ENCODE assay signal across 8 cellular contexts in the genomic region with DNA sequence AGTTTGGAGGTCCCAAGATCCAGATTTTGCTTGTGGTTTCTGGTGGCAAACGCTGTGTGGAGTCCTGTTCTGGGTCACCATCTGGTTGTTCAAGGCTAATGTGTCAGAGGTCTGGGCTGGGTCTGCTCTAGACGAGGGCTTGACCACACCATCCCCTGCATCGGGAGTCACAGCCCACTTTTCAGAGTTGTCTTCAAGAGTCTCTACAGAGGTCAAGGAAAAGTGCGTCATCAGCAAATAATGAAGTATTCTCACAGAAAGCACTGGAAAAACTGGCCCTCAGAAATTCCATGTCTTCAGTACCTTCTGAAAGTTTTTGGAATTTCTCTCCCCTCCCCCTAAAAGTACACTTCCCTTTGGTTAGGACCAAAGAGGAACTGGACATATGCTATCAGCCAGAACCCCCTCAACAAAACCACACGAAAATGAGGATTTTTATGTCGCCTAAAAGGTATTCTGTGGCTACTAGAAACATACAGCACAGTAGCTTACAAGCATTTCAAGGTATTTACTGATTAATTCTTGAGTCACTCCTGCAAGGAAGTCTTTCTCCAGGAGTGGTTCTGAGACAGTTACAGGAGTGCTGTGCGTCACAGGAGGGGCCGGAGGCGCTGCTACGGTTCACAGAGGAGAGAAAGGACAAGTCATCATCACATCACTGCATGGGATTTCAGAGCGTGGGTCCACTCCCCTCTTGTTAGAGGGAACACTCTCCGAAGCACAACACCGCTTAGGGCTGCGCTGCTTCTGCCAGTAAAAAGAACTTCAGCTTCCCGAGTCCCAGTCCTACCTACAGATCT. TPM values are rescaled to one million over a fixed set of nuclear protein-coding genes. Genes with fewer than 3 reads are reported as not detected.
A peak's percentile ranks its signal among the peaks of the same experiment; 100 is the strongest.
DNase-seq lines count a peak whose midpoint lies in the region; ATAC-seq and TF ChIP-seq lines count a peak whose summit lies in the region.

No MANE protein-coding gene starts in this region.

- no peak overlapping the region for H3K4me3 Mint-ChIP-seq in mesothelial cell of epicardium

- peaks cover 93% of the 10 kb centered on the region for H3K4me1 ChIP-seq in BLaER1

- no peak for TF ChIP-seq CTCF in mesothelial cell of epicardium (IDR thresholded peaks at IDR 0.05; ENCODE audit: unreplicated experiment)

- H3K4me3 ChIP-seq in BLaER1, result 0 out of 2 replicates have a peak overlapping the region, but pooled peaks have one; percentile 46

- H3K4me2 ChIP-seq in BLaER1, result peak overlapping the region; percentile 77

- H3K9ac ChIP-seq in BLaER1, result peak overlapping the region; percentile 71

- peaks cover 55% of the 10 kb centered on the region for H3K36me3 Mint-ChIP-seq in mesothelial cell of epicardium

- peak; percentile 96 for DNase-seq in HPDE6-E6E7 (ENCODE audit: extremely low spot score)
- DNase-seq in amniotic epithelial cell (ENCODE audit: low read depth), result peak; percentile 91
- DNase-seq in mesothelial cell of epicardium (ENCODE audit: low spot score in 2 of 2, unreplicated experiment in 2 of 2), result no peak
- DNase-seq in DMS 273 treated with DMSO at 0.1 percent for 48 hours (lab: John Stamatoyannopoulos, UW), result no peak
- DNase-seq in SIG-M5 (lab: John Stamatoyannopoulos, UW), result no peak
- no peak for DNase-seq in NOMO-1 treated with dmso at 0.1 percent for 144 hours (lab: John Stamatoyannopoulos, UW; ENCODE audit: unreplicated experiment)

- H3K27me3 ChIP-seq in BLaER1, result no peaks in the 10 kb centered on the region

- peak overlapping the region; percentile 15 for H3K27ac Mint-ChIP-seq in mesothelial cell of epicardium

- peaks cover 72% of the 10 kb centered on the region for H3K36me3 ChIP-seq in BLaER1

- no peak for ATAC-seq in HG02759 (IDR thresholded peaks at IDR 0.05; ENCODE audit: unreplicated experiment)

- no peaks in the 10 kb centered on the region for H3K4me1 Mint-ChIP-seq in mesothelial cell of epicardium

- no peaks in the 10 kb centered on the region for H3K9me3 ChIP-seq in BLaER1

- no peaks in the 10 kb centered on the region for H4K20me1 ChIP-seq in BLaER1

- H3K27ac ChIP-seq in BLaER1, result peak overlapping the region; percentile 91

- H3K9me3 Mint-ChIP-seq in mesothelial cell of epicardium, result no peaks in the 10 kb centered on the region

- no peaks in the 10 kb centered on the region for H3K27me3 Mint-ChIP-seq in mesothelial cell of epicardium (ENCODE audit: low read depth)

RNA-seq across cellular contexts. Expression of a gene that starts 35.4 kb away (rescaled TPM):
- total RNA-seq in mesothelial cell of epicardium, result 21.6 to 25.0 TPM (median 23.4 TPM) in 3 replicates

Comparison
In these comparisons a context has a peak if more than half of its experiments do, and no peak if none do; other contexts are left out.
1. DNase-seq: peak in HPDE6-E6E7 (single experiment) and amniotic epithelial cell (single experiment); none in mesothelial cell of epicardium (0 of 2), DMS 273 treated with DMSO at 0.1 percent for 48 hours (single experiment), SIG-M5 (single experiment) and NOMO-1 treated with dmso at 0.1 percent for 144 hours (single experiment).